Comparison of ENCODE assay signal across 17 cellular contexts in genomic region chr3:40968666-40969065, GRCh38.
"Had no signal": no experiment of that assay in that cellular context is flagged by ENCODE, and none has a peak within 500 bp of the region (broad histone marks: within the 10 kb centered on the region; RNA-seq: fewer than 3 reads in every experiment).

No MANE protein-coding gene starts in this region.

- H3K36me3 ChIP-seq: colonic mucosa, left lung, upper lobe of left lung had no signal

- H3K79me2 ChIP-seq: hepatocyte had no signal

- H3K9ac ChIP-seq: SK-N-SH had no signal

- DNase-seq: activated CD4-positive, alpha-beta T cell treated with anti-CD3 and anti-CD28 coated beads for 4 hours; activated effector memory CD4-positive, alpha-beta T cell treated with Interleukin-2 at 50 U/mL for 16 hours; amniotic stem cell; body of pancreas; central memory CD4-positive, alpha-beta T cell; colonic mucosa; left lung; mucosa of descending colon; naive thymus-derived CD8-positive, alpha-beta T cell; SK-N-SH; stimulated activated CD4-positive, alpha-beta T cell treated with anti-CD3 and anti-CD28 coated beads, Interleukin-12 subunit alpha, Interleukin-12 subunit beta, amount 100 ng/mL, for 4 hours; T-helper 17 cell; upper lobe of left lung had no signal

- H3K27ac Mint-ChIP-seq: activated naive CD4-positive, alpha-beta T cell treated with anti-CD3 and anti-CD28 coated beads, Interleukin-2, amount 50 U/mL, for 24 hours; naive thymus-derived CD8-positive, alpha-beta T cell; stimulated activated effector memory CD8-positive, alpha-beta T cell treated with anti-CD3 and anti-CD28 coated beads, Interleukin-12 subunit alpha, Interleukin-12 subunit beta, amount 100 ng/mL, for 72 hours; T-helper 17 cell; WTC11 had no signal

- H3K9me3 ChIP-seq: body of pancreas, colonic mucosa, left lung, mucosa of descending colon, SK-N-SH, upper lobe of left lung had no signal

- H3K27me3 ChIP-seq: body of pancreas, colonic mucosa, hepatocyte, left lung, upper lobe of left lung had no signal

- H3K4me3 ChIP-seq: body of pancreas, colonic mucosa, hepatocyte, left lung, mucosa of descending colon, upper lobe of left lung had no signal

- H2AFZ ChIP-seq: hepatocyte had no signal

- ATAC-seq: body of pancreas; left lung; mucosa of descending colon; naive thymus-derived CD8-positive, alpha-beta T cell; stimulated activated effector memory CD8-positive, alpha-beta T cell treated with anti-CD3 and anti-CD28 coated beads, Interleukin-12 subunit alpha, Interleukin-12 subunit beta, amount 100 ng/mL, for 72 hours; T-helper 17 cell; WTC11 had no signal

- H3K4me3 Mint-ChIP-seq: activated naive CD4-positive, alpha-beta T cell treated with anti-CD3 and anti-CD28 coated beads, Interleukin-2, amount 50 U/mL, for 24 hours; naive thymus-derived CD8-positive, alpha-beta T cell; stimulated activated effector memory CD8-positive, alpha-beta T cell treated with anti-CD3 and anti-CD28 coated beads, Interleukin-12 subunit alpha, Interleukin-12 subunit beta, amount 100 ng/mL, for 72 hours; T-helper 17 cell; WTC11 had no signal

- H3K4me2 ChIP-seq: hepatocyte, SK-N-SH had no signal

- H3K9me2 ChIP-seq: SK-N-SH had no signal

- H3K36me3 Mint-ChIP-seq: activated naive CD4-positive, alpha-beta T cell treated with anti-CD3 and anti-CD28 coated beads, Interleukin-2, amount 50 U/mL, for 24 hours; stimulated activated effector memory CD8-positive, alpha-beta T cell treated with anti-CD3 and anti-CD28 coated beads, Interleukin-12 subunit alpha, Interleukin-12 subunit beta, amount 100 ng/mL, for 72 hours had no signal

- H3K27ac ChIP-seq: body of pancreas, colonic mucosa, hepatocyte, left lung, upper lobe of left lung had no signal
